38 cellular contexts compared by ENCODE assay signal in genomic region chrX:120115438-120115963, GRCh38. TPM values are rescaled to one million over a fixed set of nuclear protein-coding genes. Genes with fewer than 3 reads are reported as not detected.
"Had no signal": no experiment of that assay in that cellular context is flagged by ENCODE, and none has a peak within 500 bp of the region (broad histone marks: within the 10 kb centered on the region; RNA-seq: fewer than 3 reads in every experiment).

A gene with protein sequence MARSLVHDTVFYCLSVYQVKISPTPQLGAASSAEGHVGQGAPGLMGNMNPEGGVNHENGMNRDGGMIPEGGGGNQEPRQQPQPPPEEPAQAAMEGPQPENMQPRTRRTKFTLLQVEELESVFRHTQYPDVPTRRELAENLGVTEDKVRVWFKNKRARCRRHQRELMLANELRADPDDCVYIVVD (minus strand): TSS chrX:120115913. CDS start chrX:120115862, 51 bp downstream.

- H3K36me3 ChIP-seq: MG63 had no signal

- DNase-seq: Karpas-422, Kasumi-1, MG63, MM.1S, MV-4-11, NCI-H1048, NCI-H1092, NCI-H1092 treated with DMSO at 0.1 percent for 48 hours, NCI-H1105, NCI-H1105 treated with DMSO at 0.1 percent for 48 hours, NCI-H1417, NCI-H1417 treated with DMSO at 0.1 percent for 48 hours, NCI-H1436, NCI-H1436 treated with DMSO at 0.1 percent for 48 hours, NCI-H146, NCI-H1694, NCI-H1694 treated with DMSO at 0.1 percent for 48 hours, NCI-H187, NCI-H187 treated with DMSO at 0.1 percent for 48 hours, NCI-H1930, NCI-H2029, NCI-H2029 treated with DMSO at 0.1 percent for 48 hours, NCI-H2081, NCI-H2081 treated with DMSO at 0.1 percent for 48 hours, NCI-H2107, NCI-H2171, NCI-H2171 treated with DMSO at 0.1 percent for 48 hours, NCI-H2227 treated with DMSO at 0.1 percent for 48 hours, NCI-H226, NCI-H345, NCI-H446, NCI-H446 treated with DMSO at 0.1 percent for 48 hours, NCI-H510A, NCI-H510A treated with DMSO at 0.1 percent for 48 hours had no signal

- H3K27me3 ChIP-seq: MG63 had no signal

- H3K9me3 ChIP-seq: MG63 had no signal

- H3K4me3 ChIP-seq: MG63 had no signal

RNA-seq across cellular contexts. Expression of the gene that starts here (rescaled TPM):
- total RNA-seq: LHCN-M2, M059J, MCF 10A, NCI-H460 had no signal
